In the genomic region with DNA sequence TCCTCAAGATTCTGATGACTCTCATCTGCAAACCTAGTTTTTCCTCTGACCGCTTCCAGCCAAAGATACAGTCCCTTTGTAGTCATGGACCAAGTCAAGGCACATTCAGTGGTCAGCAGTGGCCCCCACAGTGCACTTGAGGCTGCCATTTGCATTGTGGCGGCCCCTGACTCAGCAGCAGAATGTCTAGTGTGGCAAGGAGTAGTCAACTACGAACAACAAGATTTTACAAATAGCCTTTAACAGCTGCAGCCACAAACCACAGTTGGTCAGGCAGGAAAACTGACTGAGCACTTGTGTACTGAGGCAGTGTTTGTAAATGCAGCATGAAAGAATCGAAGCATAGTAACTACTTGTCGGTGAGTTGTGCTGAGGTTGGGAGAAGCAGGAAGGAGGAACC, we compare ENCODE assay signal across 18 cellular contexts. TPM values are rescaled to one million over a fixed set of nuclear protein-coding genes. Genes with fewer than 3 reads are reported as not detected.
DNase-seq lines count a peak whose midpoint lies in the region; ATAC-seq and TF ChIP-seq lines count a peak whose summit lies in the region.
"Had no signal": no experiment of that assay in that cellular context is flagged by ENCODE, and none has a peak within 500 bp of the region (broad histone marks: within the 10 kb centered on the region; RNA-seq: fewer than 3 reads in every experiment).

No MANE protein-coding gene starts in this region.

- H3K27ac ChIP-seq in breast epithelium (peak overlapping the region; percentile 46 to 49), temporal lobe (ENCODE audit: low read depth, low read length) (peak overlapping the region; percentile 33)
- H3K27ac ChIP-seq: colonic mucosa, uterus had no signal

- intact Hi-C loops in breast epithelium (cut with DNase I; ENCODE audit: low total_unique reads) (loop anchor here (2.0 kb wide), 1 partner anchor 46 kb away; no protein-coding TSS in a partner anchor), MCF 10A (cut with micrococcal nuclease) (no loop called here)
- intact Hi-C loops in activated CD4-positive, alpha-beta T cell treated with anti-CD3 and anti-CD28 coated beads for 36 hours (cut with DNase I, micrococcal nuclease) = no loop called here

- no peaks in the 10 kb centered on the region for H3K9me3 Mint-ChIP-seq in MCF 10A (ENCODE audit: unreplicated experiment)
- H3K9me3 Mint-ChIP-seq in activated CD4-positive, alpha-beta T cell treated with anti-CD3 and anti-CD28 coated beads for 36 hours (ENCODE audit: low read depth) = no peaks in the 10 kb centered on the region
- H3K9me3 Mint-ChIP-seq: activated naive CD8-positive, alpha-beta T cell treated with anti-CD3 and anti-CD28 coated beads, Interleukin-2, amount 10 ng/mL, durations not matched to agents 7 days and 5 days had no signal

- no peaks in the 10 kb centered on the region for H3K36me3 Mint-ChIP-seq in MCF 10A (ENCODE audit: insufficient read depth, unreplicated experiment)
- H3K36me3 Mint-ChIP-seq in activated CD4-positive, alpha-beta T cell treated with anti-CD3 and anti-CD28 coated beads for 36 hours (ENCODE audit: low read depth) = no peaks in the 10 kb centered on the region
- H3K36me3 Mint-ChIP-seq: activated naive CD8-positive, alpha-beta T cell treated with anti-CD3 and anti-CD28 coated beads, Interleukin-2, amount 10 ng/mL, durations not matched to agents 7 days and 5 days had no signal

- H3K4me3 Mint-ChIP-seq in MCF 10A (ENCODE audit: unreplicated experiment) = no peak overlapping the region
- no peak overlapping the region for H3K4me3 Mint-ChIP-seq in activated CD4-positive, alpha-beta T cell treated with anti-CD3 and anti-CD28 coated beads for 36 hours
- H3K4me3 Mint-ChIP-seq: activated naive CD8-positive, alpha-beta T cell treated with anti-CD3 and anti-CD28 coated beads, Interleukin-2, amount 10 ng/mL, durations not matched to agents 7 days and 5 days had no signal

- H3K4me1 Mint-ChIP-seq in MCF 10A (ENCODE audit: insufficient read depth, unreplicated experiment) = peaks cover 16% of the 10 kb centered on the region
- no peaks in the 10 kb centered on the region for H3K4me1 Mint-ChIP-seq in activated CD4-positive, alpha-beta T cell treated with anti-CD3 and anti-CD28 coated beads for 36 hours
- H3K4me1 Mint-ChIP-seq: activated naive CD8-positive, alpha-beta T cell treated with anti-CD3 and anti-CD28 coated beads, Interleukin-2, amount 10 ng/mL, durations not matched to agents 7 days and 5 days had no signal

- ATAC-seq in HG03565 (IDR thresholded peaks at IDR 0.05; ENCODE audit: unreplicated experiment) = no peak
- ATAC-seq in activated CD4-positive, alpha-beta T cell treated with anti-CD3 and anti-CD28 coated beads for 36 hours = no peak

- CTCF ChIA-PET in MCF 10A (lab: Yijun Ruan, JAX) = interaction anchor here (0.8 to 1.9 kb wide), 5 partner anchors 20 to 61 kb away, joined by 3 to 6 read pairs (median 5); no protein-coding TSS in a partner anchor
- CTCF ChIA-PET in activated CD4-positive, alpha-beta T cell treated with anti-CD3 and anti-CD28 coated beads for 36 hours (lab: Charles Lee) = interaction anchor here (0.7 to 2.6 kb wide), 5 partner anchors 11 to 64 kb away, joined by 3 to 9 read pairs (median 6); no protein-coding TSS in a partner anchor

- TF ChIP-seq CTCF in breast epithelium (IDR thresholded peaks at IDR 0.05) = no peak
- TF ChIP-seq CTCF in MCF 10A (IDR thresholded peaks at IDR 0.05; ENCODE audit: unreplicated experiment) = no peak

- no peak for TF ChIP-seq POLR2A in breast epithelium (IDR thresholded peaks at IDR 0.05)

- H3K36me3 ChIP-seq in breast epithelium = no peaks in the 10 kb centered on the region
- H3K36me3 ChIP-seq: colonic mucosa, uterus had no signal

- H3K4me3 ChIP-seq in breast epithelium = no peak overlapping the region
- H3K4me3 ChIP-seq: colonic mucosa, uterus had no signal

- POLR2A ChIA-PET in MCF 10A (lab: Yijun Ruan, JAX) = interaction anchor here (0.7 to 1.7 kb wide), 4 partner anchors 12 to 1590 kb away, joined by 3 to 8 read pairs (median 5); no protein-coding TSS in a partner anchor
- POLR2A ChIA-PET in activated CD4-positive, alpha-beta T cell treated with anti-CD3 and anti-CD28 coated beads for 36 hours (lab: Charles Lee) = no interaction called here

- no peaks in the 10 kb centered on the region for H3K9me3 ChIP-seq in breast epithelium
- H3K9me3 ChIP-seq: colonic mucosa, SK-N-SH, uterus had no signal

- DNase-seq in breast epithelium (ENCODE audit: low spot score in 2 of 2) (peak in 1 of 2 donors; percentile 39), MCF 10A (ENCODE audit: unreplicated experiment) (no peak), RPMI8226 (peak; percentile 58), globus pallidus (ENCODE audit: low spot score) (peak; percentile 31), SHP77 treated with DMSO at 0.1 percent for 48 hours (lab: John Stamatoyannopoulos, UW) (no peak)
- no peak for DNase-seq in activated CD4-positive, alpha-beta T cell treated with anti-CD3 and anti-CD28 coated beads for 36 hours
- DNase-seq: activated CD4-positive, CD25-positive, alpha-beta regulatory T cell treated with anti-CD3 and anti-CD28 coated beads, Interleukin-2, amount 50 U/mL, for 72 hours; activated naive CD8-positive, alpha-beta T cell treated with anti-CD3 and anti-CD28 coated beads, Interleukin-2, amount 10 ng/mL, durations not matched to agents 7 days and 5 days; activated T-cell treated with anti-CD3 and anti-CD28 coated beads for 4 hours; colonic mucosa; mesendoderm; NCI-H1694; NK-92 treated with Interleukin-12 subunit alpha and Interleukin-12 subunit beta, amount 100 ng/mL, for 24 hours; SK-N-SH; stimulated activated CD8-positive, alpha-beta memory T cell treated with anti-CD3 and anti-CD28 coated beads, Interleukin-4, amount 100 ng/mL, for 48 hours; uterus had no signal

- no TSS peak for BruUV-seq in MCF 10A (replicated peaks; lab: Mats Ljungman, UMichigan)

- no peaks in the 10 kb centered on the region for H3K27me3 ChIP-seq in breast epithelium
- H3K27me3 ChIP-seq: colonic mucosa, uterus had no signal

- peaks cover 13% of the 10 kb centered on the region for H3K27me3 Mint-ChIP-seq in MCF 10A (ENCODE audit: insufficient read depth, unreplicated experiment)
- H3K27me3 Mint-ChIP-seq in activated CD4-positive, alpha-beta T cell treated with anti-CD3 and anti-CD28 coated beads for 36 hours = peaks cover 8% of the 10 kb centered on the region

- H3K27ac Mint-ChIP-seq in MCF 10A (ENCODE audit: low read depth, unreplicated experiment) = no peak overlapping the region
- H3K27ac Mint-ChIP-seq in activated CD4-positive, alpha-beta T cell treated with anti-CD3 and anti-CD28 coated beads for 36 hours = no peak overlapping the region
- H3K27ac Mint-ChIP-seq: activated naive CD8-positive, alpha-beta T cell treated with anti-CD3 and anti-CD28 coated beads, Interleukin-2, amount 10 ng/mL, durations not matched to agents 7 days and 5 days had no signal

- no peaks in the 10 kb centered on the region for H3K4me1 ChIP-seq in breast epithelium
- H3K4me1 ChIP-seq: colonic mucosa, uterus had no signal

RNA-seq across cellular contexts. Expression of a gene that starts 49.6 kb away (rescaled TPM):
- total RNA-seq in breast epithelium = 1 to 10 TPM in 2 of 3 donors, under 1 TPM in 1; 0.16 to 7.0 (median 2.3) TPM
- total RNA-seq in MCF 10A (2022) = 0.10 TPM in 1 of 2 replicates, not detected in the other
- 2.2 TPM for total RNA-seq in temporal lobe
- under 1 TPM; 0.33 to 0.41 TPM for total RNA-seq in activated CD4-positive, alpha-beta T cell treated with anti-CD3 and anti-CD28 coated beads for 36 hours

RNA-seq across cellular contexts. Expression of a gene that starts 49.8 kb away (rescaled TPM):
- 10 to 100 TPM; 10.2 to 16.4 (median 15.4) TPM for total RNA-seq in breast epithelium
- 40.9 and 51.8 TPM in 2 replicates for total RNA-seq in MCF 10A (2022)
- 30.0 TPM for total RNA-seq in temporal lobe
- 10 to 100 TPM; 32.2 to 33.9 TPM for total RNA-seq in activated CD4-positive, alpha-beta T cell treated with anti-CD3 and anti-CD28 coated beads for 36 hours

Comparison
In these comparisons a context has a peak if more than half of its experiments do, and no peak if none do; other contexts are left out.
1. DNase-seq: peak in RPMI8226 (single experiment) and globus pallidus (single experiment); none in MCF 10A (single experiment), activated CD4-positive, alpha-beta T cell treated with anti-CD3 and anti-CD28 coated beads for 36 hours (single experiment) and SHP77 treated with DMSO at 0.1 percent for 48 hours (single experiment).